1 cellular context compared by ENCODE assay signal in the genomic region with DNA sequence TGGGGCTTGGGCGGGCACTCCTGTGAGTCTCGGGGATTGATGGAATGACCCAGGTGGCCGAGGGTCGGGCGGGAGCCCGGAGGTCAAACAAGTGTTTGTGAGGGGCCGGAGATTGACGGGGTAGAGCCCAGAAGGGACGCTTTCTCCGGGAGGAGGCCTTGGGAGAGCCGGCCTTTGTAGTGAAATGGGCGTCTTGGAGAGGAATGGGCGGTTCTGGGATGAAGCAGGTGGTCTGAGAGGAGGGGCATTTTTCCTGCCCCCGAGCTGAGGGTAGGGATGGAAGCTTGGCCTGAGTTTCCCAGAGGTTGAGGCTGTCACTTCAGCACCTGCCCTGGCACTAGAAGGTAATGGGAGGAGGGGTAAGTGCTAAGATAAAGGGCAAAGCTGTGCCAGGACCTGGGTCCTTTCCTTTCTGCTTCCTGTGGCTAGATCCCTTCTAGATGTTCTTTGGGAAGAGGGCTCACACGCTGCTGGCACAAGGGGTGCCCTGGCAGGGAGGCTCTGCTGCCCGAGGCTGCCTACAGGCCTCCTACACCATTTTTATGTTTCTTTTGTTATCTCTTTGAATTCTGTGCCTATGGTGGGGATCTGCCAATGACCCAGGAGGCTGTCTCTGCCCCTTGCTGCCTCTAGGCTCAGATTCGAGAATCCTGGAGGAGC.
TF ChIP-seq lines count a peak whose summit lies in the region.

No MANE protein-coding gene starts in this region.

TF ChIP-seq in K562, 482 proteins besides CTCF, POLR2A, EP300 and RAD21 (continued from another document):
- TF ChIP-seq, protein P1, sequence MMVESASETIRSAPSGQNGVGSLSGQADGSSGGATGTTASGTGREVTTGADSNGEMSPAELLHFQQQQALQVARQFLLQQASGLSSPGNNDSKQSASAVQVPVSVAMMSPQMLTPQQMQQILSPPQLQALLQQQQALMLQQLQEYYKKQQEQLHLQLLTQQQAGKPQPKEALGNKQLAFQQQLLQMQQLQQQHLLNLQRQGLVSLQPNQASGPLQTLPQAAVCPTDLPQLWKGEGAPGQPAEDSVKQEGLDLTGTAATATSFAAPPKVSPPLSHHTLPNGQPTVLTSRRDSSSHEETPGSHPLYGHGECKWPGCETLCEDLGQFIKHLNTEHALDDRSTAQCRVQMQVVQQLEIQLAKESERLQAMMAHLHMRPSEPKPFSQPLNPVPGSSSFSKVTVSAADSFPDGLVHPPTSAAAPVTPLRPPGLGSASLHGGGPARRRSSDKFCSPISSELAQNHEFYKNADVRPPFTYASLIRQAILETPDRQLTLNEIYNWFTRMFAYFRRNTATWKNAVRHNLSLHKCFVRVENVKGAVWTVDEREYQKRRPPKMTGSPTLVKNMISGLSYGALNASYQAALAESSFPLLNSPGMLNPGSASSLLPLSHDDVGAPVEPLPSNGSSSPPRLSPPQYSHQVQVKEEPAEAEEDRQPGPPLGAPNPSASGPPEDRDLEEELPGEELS (CRISPR knock-in tag; IDR thresholded peaks at IDR 0.05; ENCODE audit: borderline replicate concordance): no peak
- TF ChIP-seq NEUROD1 (IDR thresholded peaks at IDR 0.05; ENCODE audit: borderline replicate concordance, low read depth, low read length, partially characterized antibody): no peak
- TF ChIP-seq, protein P2, sequence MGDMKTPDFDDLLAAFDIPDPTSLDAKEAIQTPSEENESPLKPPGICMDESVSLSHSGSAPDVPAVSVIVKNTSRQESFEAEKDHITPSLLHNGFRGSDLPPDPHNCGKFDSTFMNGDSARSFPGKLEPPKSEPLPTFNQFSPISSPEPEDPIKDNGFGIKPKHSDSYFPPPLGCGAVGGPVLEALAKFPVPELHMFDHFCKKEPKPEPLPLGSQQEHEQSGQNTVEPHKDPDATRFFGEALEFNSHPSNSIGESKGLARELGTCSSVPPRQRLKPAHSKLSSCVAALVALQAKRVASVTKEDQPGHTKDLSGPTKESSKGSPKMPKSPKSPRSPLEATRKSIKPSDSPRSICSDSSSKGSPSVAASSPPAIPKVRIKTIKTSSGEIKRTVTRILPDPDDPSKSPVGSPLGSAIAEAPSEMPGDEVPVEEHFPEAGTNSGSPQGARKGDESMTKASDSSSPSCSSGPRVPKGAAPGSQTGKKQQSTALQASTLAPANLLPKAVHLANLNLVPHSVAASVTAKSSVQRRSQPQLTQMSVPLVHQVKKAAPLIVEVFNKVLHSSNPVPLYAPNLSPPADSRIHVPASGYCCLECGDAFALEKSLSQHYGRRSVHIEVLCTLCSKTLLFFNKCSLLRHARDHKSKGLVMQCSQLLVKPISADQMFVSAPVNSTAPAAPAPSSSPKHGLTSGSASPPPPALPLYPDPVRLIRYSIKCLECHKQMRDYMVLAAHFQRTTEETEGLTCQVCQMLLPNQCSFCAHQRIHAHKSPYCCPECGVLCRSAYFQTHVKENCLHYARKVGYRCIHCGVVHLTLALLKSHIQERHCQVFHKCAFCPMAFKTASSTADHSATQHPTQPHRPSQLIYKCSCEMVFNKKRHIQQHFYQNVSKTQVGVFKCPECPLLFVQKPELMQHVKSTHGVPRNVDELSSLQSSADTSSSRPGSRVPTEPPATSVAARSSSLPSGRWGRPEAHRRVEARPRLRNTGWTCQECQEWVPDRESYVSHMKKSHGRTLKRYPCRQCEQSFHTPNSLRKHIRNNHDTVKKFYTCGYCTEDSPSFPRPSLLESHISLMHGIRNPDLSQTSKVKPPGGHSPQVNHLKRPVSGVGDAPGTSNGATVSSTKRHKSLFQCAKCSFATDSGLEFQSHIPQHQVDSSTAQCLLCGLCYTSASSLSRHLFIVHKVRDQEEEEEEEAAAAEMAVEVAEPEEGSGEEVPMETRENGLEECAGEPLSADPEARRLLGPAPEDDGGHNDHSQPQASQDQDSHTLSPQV (IDR thresholded peaks at IDR 0.05): no peak
- no peak for TF ChIP-seq NR3C1 (CRISPR knock-in tag; IDR thresholded peaks at IDR 0.05)
- TF ChIP-seq POLR2H (tag; IDR thresholded peaks at IDR 0.05; ENCODE audit: low read depth): no peak
- no peak for TF ChIP-seq FOS (IDR thresholded peaks at IDR 0.05; ENCODE audit: extremely low read depth, insufficient read length)
- no peak for TF ChIP-seq PHB2 (IDR thresholded peaks at IDR 0.05; ENCODE audit: low read depth)
- TF ChIP-seq ERF (CRISPR knock-in tag; IDR thresholded peaks at IDR 0.05): no peak
- TF ChIP-seq DMBX1 (CRISPR knock-in tag; IDR thresholded peaks at IDR 0.05; ENCODE audit: borderline replicate concordance): no peak
